ENCODE assay signal across 12 cellular contexts in genomic region chr1:94739521-94740061, GRCh38.
DNase-seq lines count a peak whose midpoint lies in the region; ATAC-seq, FAIRE-seq and TF ChIP-seq lines count a peak whose summit lies in the region.
"Had no signal": no experiment of that assay in that cellular context is flagged by ENCODE, and none has a peak within 500 bp of the region (broad histone marks: within the 10 kb centered on the region; RNA-seq: fewer than 3 reads in every experiment).

No MANE protein-coding gene starts in this region.

- TF ChIP-seq POLR2A in esophagus muscularis mucosa (IDR thresholded peaks at IDR 0.05; ENCODE audit: low read depth) (no peak), HepG2 (IDR thresholded peaks at IDR 0.05; ENCODE audit: insufficient read depth in 1 of 2, low read depth in 2 of 2, low read length in 2 of 2) (no peak)

- H2AFZ ChIP-seq in HepG2 (ENCODE audit: low read length): no peak overlapping the region

- in situ Hi-C loops in HepG2 (cut with HindIII; ENCODE audit: extremely low pct_ligation_motif_present, low pct_unique_long_range_greater_than_20kb): no loop called here

- no peak for TF ChIP-seq RAD21 in HepG2 (CRISPR knock-in tag; IDR thresholded peaks at IDR 0.05)

- BruUV-seq in HepG2 (replicated peaks; lab: Mats Ljungman, UMichigan): no TSS peak

- no peak overlapping the region for H3K9ac ChIP-seq in HepG2 (ENCODE audit: insufficient read depth, low read depth, low read length)

- FAIRE-seq in RCC 7860 (lab: Jason Lieb, UNC) (peak; percentile 100), HepG2 (lab: Jason Lieb, UNC) (no peak)

- no peaks in the 10 kb centered on the region for H3K27me3 ChIP-seq in esophagus muscularis mucosa
- H3K27me3 ChIP-seq in HepG2 (ENCODE audit: control insufficient read depth in 1 of 2, insufficient read depth in 2 of 2, low read length in 2 of 2): no peaks in the 10 kb centered on the region; a peak in 1 of 5 replicates

- no peaks in the 10 kb centered on the region for H3K9me3 Mint-ChIP-seq in osteocyte (ENCODE audit: unreplicated experiment)
- H3K9me3 Mint-ChIP-seq: activated B cell treated with CpG ODN at 0.5 μM for 24 hours; activated T-helper 2 cell treated with anti-CD3 and anti-CD28 coated beads, Interferon-gamma antibody, Interleukin-2, Interleukin-4, amounts not matched to agents 10 μg/mL and 5 μg/mL and 100 μg/mL, durations not matched to agents 14 hours and 24 hours and 36 hours; effector memory CD8-positive, alpha-beta T cell had no signal

- H3K27ac ChIP-seq in esophagus muscularis mucosa (replicated peaks in 1 of 4) (no peak overlapping the region), HepG2 (ENCODE audit: extremely low read length, insufficient read depth, low read length) (no peak overlapping the region)

- H3K4me1 Mint-ChIP-seq in osteocyte (ENCODE audit: unreplicated experiment): peaks cover 69% of the 10 kb centered on the region

- no peaks in the 10 kb centered on the region for H3K27me3 Mint-ChIP-seq in osteocyte (ENCODE audit: unreplicated experiment)

- CTCF ChIA-PET in HepG2 (lab: Yijun Ruan, JAX; ENCODE audit: low intra/inter-chr PET ratio, low total read pairs): no interaction called here

- peak overlapping the region; percentile 67 for H3K27ac Mint-ChIP-seq in osteocyte (ENCODE audit: unreplicated experiment)
- H3K27ac Mint-ChIP-seq: activated B cell treated with CpG ODN at 0.5 μM for 24 hours; activated T-helper 2 cell treated with anti-CD3 and anti-CD28 coated beads, Interferon-gamma antibody, Interleukin-2, Interleukin-4, amounts not matched to agents 10 μg/mL and 5 μg/mL and 100 μg/mL, durations not matched to agents 14 hours and 24 hours and 36 hours; effector memory CD8-positive, alpha-beta T cell had no signal

- H3K4me3 Mint-ChIP-seq in osteocyte (ENCODE audit: unreplicated experiment): no peak overlapping the region
- H3K4me3 Mint-ChIP-seq: activated B cell treated with CpG ODN at 0.5 μM for 24 hours; effector memory CD8-positive, alpha-beta T cell had no signal

- POLR2A ChIA-PET in HepG2 (lab: Yijun Ruan, JAX): no interaction called here

- H3K9me3 ChIP-seq in esophagus muscularis mucosa (no peaks in the 10 kb centered on the region), HepG2 (ENCODE audit: low read length) (no peaks in the 10 kb centered on the region)

- TF ChIP-seq EP300 in esophagus muscularis mucosa (IDR thresholded peaks at IDR 0.05) (no peak), HepG2 (IDR thresholded peaks at IDR 0.05; ENCODE audit: low read depth in 2 of 2, low read length in 2 of 2) (no peak), HepG2 (CRISPR knock-in tag; IDR thresholded peaks at IDR 0.05; ENCODE audit: borderline replicate concordance) (no peak)

- peaks cover 19 to 29% (median 28%) of the 10 kb centered on the region in 4 donors for H3K4me1 ChIP-seq in esophagus muscularis mucosa
- H3K4me1 ChIP-seq in HepG2 (ENCODE audit: insufficient read depth, low read length): peaks cover 32% of the 10 kb centered on the region

- TF ChIP-seq CTCF in esophagus muscularis mucosa (IDR thresholded peaks at IDR 0.05) (no peak), osteocyte (IDR thresholded peaks at IDR 0.05) (no peak), HepG2 (CRISPR knock-in tag; IDR thresholded peaks at IDR 0.05) (no peak)

- H3K36me3 ChIP-seq in esophagus muscularis mucosa (no peaks in the 10 kb centered on the region), HepG2 (replicated peaks in 1 of 2; ENCODE audit: control insufficient read depth in 1 of 2, insufficient read depth in 2 of 2, low read length in 2 of 2) (no peaks in the 10 kb centered on the region; a peak in 1 of 5 replicates)

- ATAC-seq in HG02798 (IDR thresholded peaks at IDR 0.05; ENCODE audit: poor library complexity, unreplicated experiment) (no peak), HepG2 (no peak)
- ATAC-seq: effector memory CD8-positive, alpha-beta T cell had no signal

- no peaks in the 10 kb centered on the region for H3K79me2 ChIP-seq in HepG2 (ENCODE audit: insufficient read depth, low read length)

- H4K20me1 ChIP-seq in HepG2 (ENCODE audit: insufficient read depth, low read length): no peaks in the 10 kb centered on the region

- H3K4me3 ChIP-seq in esophagus muscularis mucosa (no peak overlapping the region), HepG2 (replicated peaks in 1 of 3; ENCODE audit: insufficient read depth in 1 of 3, low read depth in 2 of 3, low read length in 3 of 3) (no peak overlapping the region)

- DNase-seq in Daoy (ENCODE audit: low read depth): peak; percentile 96
- peak; percentile 100 for DNase-seq in RCC 7860 (ENCODE audit: low spot score)
- DNase-seq in esophagus muscularis mucosa (ENCODE audit: extremely low spot score): peak; percentile 72
- DNase-seq in osteocyte (ENCODE audit: extremely low spot score, unreplicated experiment): no peak
- DNase-seq in NCI-H2107 treated with DMSO at 0.1 percent for 48 hours (lab: John Stamatoyannopoulos, UW; ENCODE audit: unreplicated experiment): no peak
- DNase-seq in HepG2 (ENCODE audit: low spot score): no peak
- no peak for DNase-seq in DMS79 treated with DMSO at 0.1 percent for 48 hours (lab: John Stamatoyannopoulos, UW)
- DNase-seq: activated B cell treated with CpG ODN at 0.5 μM for 24 hours; effector memory CD8-positive, alpha-beta T cell; NCI-H1092 had no signal

- no peak overlapping the region for H3K4me2 ChIP-seq in HepG2 (ENCODE audit: low read depth, low read length)

- intact Hi-C loops in esophagus muscularis mucosa (cut with DNase I): no loop called here
- intact Hi-C loops in HepG2 (cut with micrococcal nuclease; ENCODE audit: unreplicated experiment): no loop called here

- 86% methylated on average over 7 of the region's 7 CpGs for WGBS in esophagus muscularis mucosa
- WGBS in HepG2 (ENCODE audit: low lambda C conversion rate): 79% methylated on average over 7 of the region's 7 CpGs

- H3K36me3 Mint-ChIP-seq in osteocyte (ENCODE audit: unreplicated experiment): peaks cover 2% of the 10 kb centered on the region

TF ChIP-seq in HepG2, 621 proteins besides CTCF, POLR2A, EP300 and RAD21:
- no peak for TF ChIP-seq JUNB (CRISPR knock-in tag; IDR thresholded peaks at IDR 0.05; ENCODE audit: borderline replicate concordance)
- TF ChIP-seq HOMEZ (CRISPR knock-in tag; IDR thresholded peaks at IDR 0.05; ENCODE audit: low read depth): no peak
- TF ChIP-seq, protein P1, sequence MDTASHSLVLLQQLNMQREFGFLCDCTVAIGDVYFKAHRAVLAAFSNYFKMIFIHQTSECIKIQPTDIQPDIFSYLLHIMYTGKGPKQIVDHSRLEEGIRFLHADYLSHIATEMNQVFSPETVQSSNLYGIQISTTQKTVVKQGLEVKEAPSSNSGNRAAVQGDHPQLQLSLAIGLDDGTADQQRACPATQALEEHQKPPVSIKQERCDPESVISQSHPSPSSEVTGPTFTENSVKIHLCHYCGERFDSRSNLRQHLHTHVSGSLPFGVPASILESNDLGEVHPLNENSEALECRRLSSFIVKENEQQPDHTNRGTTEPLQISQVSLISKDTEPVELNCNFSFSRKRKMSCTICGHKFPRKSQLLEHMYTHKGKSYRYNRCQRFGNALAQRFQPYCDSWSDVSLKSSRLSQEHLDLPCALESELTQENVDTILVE (CRISPR knock-in tag; IDR thresholded peaks at IDR 0.05): no peak
- TF ChIP-seq IKZF4 (CRISPR knock-in tag; IDR thresholded peaks at IDR 0.05; ENCODE audit: borderline replicate concordance, low read depth, not compliant biosample characterization): no peak
- TF ChIP-seq GATAD2A (CRISPR knock-in tag; IDR thresholded peaks at IDR 0.05): no peak
- no peak for TF ChIP-seq KMT2B (CRISPR knock-in tag; IDR thresholded peaks at IDR 0.05)
- TF ChIP-seq SUZ12 (IDR thresholded peaks at IDR 0.05; ENCODE audit: low read depth, low read length): no peak
- TF ChIP-seq ZMYM4 (CRISPR knock-in tag; IDR thresholded peaks at IDR 0.05): no peak
- TF ChIP-seq, protein P2, sequence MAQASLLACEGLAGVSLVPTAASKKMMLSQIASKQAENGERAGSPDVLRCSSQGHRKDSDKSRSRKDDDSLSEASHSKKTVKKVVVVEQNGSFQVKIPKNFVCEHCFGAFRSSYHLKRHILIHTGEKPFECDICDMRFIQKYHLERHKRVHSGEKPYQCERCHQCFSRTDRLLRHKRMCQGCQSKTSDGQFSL (CRISPR knock-in tag; IDR thresholded peaks at IDR 0.05): no peak
- no peak for TF ChIP-seq TAF1 (CRISPR knock-in tag; IDR thresholded peaks at IDR 0.05)
- no peak for TF ChIP-seq RNF2 (conservative IDR thresholded peaks at IDR 0.05; ENCODE audit: low read depth)
- no peak for TF ChIP-seq ELF1 (CRISPR knock-in tag; IDR thresholded peaks at IDR 0.05)
- no peak for TF ChIP-seq ZNF777 (CRISPR knock-in tag; IDR thresholded peaks at IDR 0.05)
- no peak for TF ChIP-seq MLLT10 (CRISPR knock-in tag; IDR thresholded peaks at IDR 0.05)
- TF ChIP-seq ZNF17 (CRISPR knock-in tag; IDR thresholded peaks at IDR 0.05): no peak
- TF ChIP-seq BHLHE40 (IDR thresholded peaks at IDR 0.05; ENCODE audit: low read length): no peak
- TF ChIP-seq HOXA7 (CRISPR knock-in tag; IDR thresholded peaks at IDR 0.05): no peak
- no peak for TF ChIP-seq FIP1L1 (IDR thresholded peaks at IDR 0.05; ENCODE audit: borderline replicate concordance, insufficient read depth, low read depth, low read length)
- TF ChIP-seq TRIM24 (CRISPR knock-in tag; IDR thresholded peaks at IDR 0.05): no peak
- TF ChIP-seq PLRG1 (conservative IDR thresholded peaks at IDR 0.05): no peak

Comparison
In these comparisons a context has a peak if more than half of its experiments do, and no peak if none do; other contexts are left out.
1. DNase-seq: peak in Daoy (single experiment), RCC 7860 (single experiment) and esophagus muscularis mucosa (single experiment); none in osteocyte (single experiment), NCI-H2107 treated with DMSO at 0.1 percent for 48 hours (single experiment), HepG2 (single experiment) and DMS79 treated with DMSO at 0.1 percent for 48 hours (single experiment).